ENCODE assay signal across 8 cellular contexts in genomic region chr14:51072976-51073375, GRCh38. TPM values are rescaled to one million over a fixed set of nuclear protein-coding genes. Genes with fewer than 3 reads are reported as not detected.
"Had no signal": no experiment of that assay in that cellular context is flagged by ENCODE, and none has a peak within 500 bp of the region (broad histone marks: within the 10 kb centered on the region; RNA-seq: fewer than 3 reads in every experiment).

No MANE protein-coding gene starts in this region.

- FAIRE-seq: HTR-8/SVneo, K562 had no signal

- DNase-seq: GM23248, GOT3, H7, IMR-90 had no signal

- H3K36me3 ChIP-seq: HAP-1 had no signal

- H3K9me3 ChIP-seq: HAP-1 had no signal

- H3K4me3 ChIP-seq: GM23248, HAP-1, K562 had no signal

- H3K27ac ChIP-seq: GM23248 had no signal

RNA-seq across cellular contexts. Expression of gene TRIM9, which starts 21.9 kb away (rescaled TPM):
- total RNA-seq: HT-29 had no signal
